9 cellular contexts compared by ENCODE assay signal in genomic region chr6:149923327-149923986, GRCh38. TPM values are rescaled to one million over a fixed set of nuclear protein-coding genes. Genes with fewer than 3 reads are reported as not detected.
DNase-seq lines count a peak whose midpoint lies in the region; ATAC-seq and TF ChIP-seq lines count a peak whose summit lies in the region.
"Had no signal": no experiment of that assay in that cellular context is flagged by ENCODE, and none has a peak within 500 bp of the region (broad histone marks: within the 10 kb centered on the region; RNA-seq: fewer than 3 reads in every experiment).

No MANE protein-coding gene starts in this region.

- no peak for TF ChIP-seq POLR2A in thyroid gland (IDR thresholded peaks at IDR 0.05)

- H3K27me3 Mint-ChIP-seq in activated CD4-positive, alpha-beta T cell treated with anti-CD3 and anti-CD28 coated beads, Interleukin-2, amount 10 ng/mL, durations not matched to agents 24 days and 14 days: peaks cover 79% of the 10 kb centered on the region
- peaks cover 94% of the 10 kb centered on the region for H3K27me3 Mint-ChIP-seq in brain

- no peaks in the 10 kb centered on the region for H3K9me3 ChIP-seq in lower lobe of right lung
- no peaks in the 10 kb centered on the region for H3K9me3 ChIP-seq in thyroid gland

- peaks cover 9% of the 10 kb centered on the region for H3K27me3 ChIP-seq in lower lobe of right lung (ENCODE audit: low read depth)
- no peaks in the 10 kb centered on the region for H3K27me3 ChIP-seq in thyroid gland

- no peaks in the 10 kb centered on the region for H3K36me3 Mint-ChIP-seq in activated CD4-positive, alpha-beta T cell treated with anti-CD3 and anti-CD28 coated beads, Interleukin-2, amount 10 ng/mL, durations not matched to agents 24 days and 14 days (ENCODE audit: low read depth)
- H3K36me3 Mint-ChIP-seq in brain: no peaks in the 10 kb centered on the region

- H3K4me3 ChIP-seq in lower lobe of right lung (peak overlapping the region; percentile 61), thyroid gland (replicated peaks in 1 of 3) (peak overlapping the region in 2 of 3 donors; percentile 8 to 43)

- ATAC-seq in lower lobe of right lung (peak; percentile 2 to 4), GM18519 (IDR thresholded peaks at IDR 0.05; ENCODE audit: low FRiP score, unreplicated experiment) (no peak), HG03039 (IDR thresholded peaks at IDR 0.05; ENCODE audit: unreplicated experiment) (no peak)

- intact Hi-C loops in activated CD4-positive, alpha-beta T cell treated with anti-CD3 and anti-CD28 coated beads, Interleukin-2, amount 10 ng/mL, durations not matched to agents 24 days and 14 days (cut with micrococcal nuclease): loop anchor here (2.0 to 5.0 kb wide), 2 partner anchors 59 to 356 kb away; partner anchors contain the start of genes GINM1 and LRP11
- intact Hi-C loops in lower lobe of right lung (cut with DNase I) (loop anchor here (10.0 kb wide), 1 partner anchor 89 kb away; no protein-coding TSS in a partner anchor), thyroid gland (cut with DNase I) (loop anchor here (2.0 kb wide), 1 partner anchor 87 kb away; no protein-coding TSS in a partner anchor)

- no peaks in the 10 kb centered on the region for H3K9me3 Mint-ChIP-seq in activated CD4-positive, alpha-beta T cell treated with anti-CD3 and anti-CD28 coated beads, Interleukin-2, amount 10 ng/mL, durations not matched to agents 24 days and 14 days
- peaks cover 8 to 19% (median 14%) of the 10 kb centered on the region in 5 experiments for H3K9me3 Mint-ChIP-seq in brain

- TF ChIP-seq CTCF in brain (conservative IDR thresholded peaks at IDR 0.05) (no peak), lower lobe of right lung (IDR thresholded peaks at IDR 0.05) (no peak), thyroid gland (IDR thresholded peaks at IDR 0.05) (no peak)

- H3K4me1 ChIP-seq in lower lobe of right lung (peaks cover 22% of the 10 kb centered on the region), thyroid gland (peaks cover 5 to 25% of the 10 kb centered on the region in 2 donors)

- 25 to 27% methylated on average over 32 to 33 of the region's 33 CpGs for WGBS in thyroid gland, 2 donors

- H3K4me1 Mint-ChIP-seq in activated CD4-positive, alpha-beta T cell treated with anti-CD3 and anti-CD28 coated beads, Interleukin-2, amount 10 ng/mL, durations not matched to agents 24 days and 14 days: peaks cover 20% of the 10 kb centered on the region
- peaks cover 27% of the 10 kb centered on the region for H3K4me1 Mint-ChIP-seq in brain

- H3K27ac ChIP-seq in lower lobe of right lung: no peak overlapping the region
- peak overlapping the region in 1 of 3 donors; percentile 43 for H3K27ac ChIP-seq in thyroid gland
- H3K27ac ChIP-seq: C4-2B had no signal

- DNase-seq in activated CD4-positive, alpha-beta T cell treated with anti-CD3 and anti-CD28 coated beads, Interleukin-2, amount 10 ng/mL, durations not matched to agents 24 days and 14 days: peak; percentile 58
- DNase-seq in activated CD4-positive, alpha-beta T cell treated with anti-CD3 and anti-CD28 coated beads, Interleukin-2, amount 50 U/mL, for 1 hour: no peak
- DNase-seq in lower lobe of right lung (no peak), thyroid gland (peak in 1 of 2 donors; percentile 19), COR-L47 (lab: John Stamatoyannopoulos, UW) (no peak)

- H3K27ac Mint-ChIP-seq in activated CD4-positive, alpha-beta T cell treated with anti-CD3 and anti-CD28 coated beads, Interleukin-2, amount 10 ng/mL, durations not matched to agents 24 days and 14 days: no peak overlapping the region
- peak overlapping the region in 2 of 5 experiments; percentile 21 to 31 for H3K27ac Mint-ChIP-seq in brain

- peak overlapping the region; percentile 78 for H3K4me3 Mint-ChIP-seq in activated CD4-positive, alpha-beta T cell treated with anti-CD3 and anti-CD28 coated beads, Interleukin-2, amount 10 ng/mL, durations not matched to agents 24 days and 14 days
- peak overlapping the region; percentile 85 to 92 (median 87) for H3K4me3 Mint-ChIP-seq in brain

- H3K36me3 ChIP-seq in lower lobe of right lung (no peaks in the 10 kb centered on the region), thyroid gland (no peaks in the 10 kb centered on the region)

RNA-seq across cellular contexts. Expression of gene RAET1G, which starts 0.5 kb away (rescaled TPM):
- not detected in 2 replicates for total RNA-seq in activated CD4-positive, alpha-beta T cell treated with anti-CD3 and anti-CD28 coated beads, Interleukin-2, amount 10 ng/mL, durations not matched to agents 24 days and 14 days
- polyA plus RNA-seq in brain (ENCODE audit: insufficient read depth, low read depth, low replicate concordance): not detected
- total RNA-seq in lower lobe of right lung (0.83 TPM), thyroid gland (1 to 10 TPM in 2 of 4 donors, under 1 TPM in 1, not detected in 1; 0.59 to 2.0 (median 1.6) TPM)

RNA-seq across cellular contexts. Expression of gene ULBP2, which starts 18.4 kb away (rescaled TPM):
- 0.40 and 0.47 TPM in 2 replicates for total RNA-seq in activated CD4-positive, alpha-beta T cell treated with anti-CD3 and anti-CD28 coated beads, Interleukin-2, amount 10 ng/mL, durations not matched to agents 24 days and 14 days
- 0.73 TPM for polyA plus RNA-seq in brain (ENCODE audit: insufficient read depth, low read depth, low replicate concordance)
- total RNA-seq in lower lobe of right lung (2.2 TPM), thyroid gland (1 to 10 TPM in 1 of 4 donors, under 1 TPM in 1, not detected in 2; 0.78 to 1.5 TPM)

RNA-seq across cellular contexts. Expression of gene RAET1E, which starts 25.5 kb away (rescaled TPM):
- not detected in 2 replicates for total RNA-seq in activated CD4-positive, alpha-beta T cell treated with anti-CD3 and anti-CD28 coated beads, Interleukin-2, amount 10 ng/mL, durations not matched to agents 24 days and 14 days
- polyA plus RNA-seq in brain (ENCODE audit: insufficient read depth, low read depth, low replicate concordance): 0.17 TPM
- total RNA-seq in lower lobe of right lung (not detected), thyroid gland (1 to 10 TPM in 1 of 4 donors, not detected in 3; 1.7 TPM)

RNA-seq across cellular contexts. Expression of gene ULBP1, which starts 40.3 kb away (rescaled TPM):
- 0.49 and 0.76 TPM in 2 replicates for total RNA-seq in activated CD4-positive, alpha-beta T cell treated with anti-CD3 and anti-CD28 coated beads, Interleukin-2, amount 10 ng/mL, durations not matched to agents 24 days and 14 days
- 2.3 TPM for polyA plus RNA-seq in brain (ENCODE audit: insufficient read depth, low read depth, low replicate concordance)
- total RNA-seq in lower lobe of right lung (2.0 TPM), thyroid gland (under 1 TPM in 2 of 4 donors, not detected in 2; 0.33 to 0.46 TPM)

RNA-seq across cellular contexts. Expression of gene LRP11, which starts 59.3 kb away (rescaled TPM):
- 3.7 TPM in 2 replicates for total RNA-seq in activated CD4-positive, alpha-beta T cell treated with anti-CD3 and anti-CD28 coated beads, Interleukin-2, amount 10 ng/mL, durations not matched to agents 24 days and 14 days
- 32.6 TPM for polyA plus RNA-seq in brain (ENCODE audit: insufficient read depth, low read depth, low replicate concordance)
- total RNA-seq in lower lobe of right lung: 38.3 TPM
- total RNA-seq in thyroid gland: 10 to 100 TPM; 39.4 to 76.8 (median 57.2) TPM

Comparison
In these comparisons a context has a peak if more than half of its experiments do, and no peak if none do; other contexts are left out.
1. ATAC-seq: peak in lower lobe of right lung (2 of 2); none in GM18519 (single experiment) and HG03039 (single experiment).